In genomic region chr22:25942126-25942988, GRCh38 we compare ENCODE assay signal across 19 cellular contexts.
A peak's percentile ranks its signal among the peaks of the same experiment; 100 is the strongest.
DNase-seq lines count a peak whose midpoint lies in the region; ATAC-seq and TF ChIP-seq lines count a peak whose summit lies in the region.
"Had no signal": no experiment of that assay in that cellular context is flagged by ENCODE, and none has a peak within 500 bp of the region (broad histone marks: within the 10 kb centered on the region; RNA-seq: fewer than 3 reads in every experiment).

No MANE protein-coding gene starts in this region.

- H3K27ac ChIP-seq in neuronal stem cell (replicated peaks; ENCODE audit: low read length) (no peak overlapping the region), PC-3 (ENCODE audit: low read length) (no peak overlapping the region)
- H3K27ac ChIP-seq: foreskin keratinocyte, prostate gland, RWPE1, vagina had no signal

- no peak overlapping the region for H2BK120ac ChIP-seq in neuronal stem cell (ENCODE audit: low read depth, low read length)

- peak overlapping the region; percentile 17 for H2BK5ac ChIP-seq in neuronal stem cell (ENCODE audit: low read length)

- H3K27me3 Mint-ChIP-seq in nephron progenitor cell (ENCODE audit: low read depth, poor library complexity), result peaks cover 16% of the 10 kb centered on the region
- H3K27me3 Mint-ChIP-seq in activated T-helper 2 cell treated with anti-CD3 and anti-CD28 coated beads, Interferon-gamma antibody, Interleukin-2, Interleukin-4, amounts not matched to agents 10 μg/mL and 5 μg/mL and 100 μg/mL, durations not matched to agents 14 hours and 24 hours and 36 hours (ENCODE audit: low read depth), result no peaks in the 10 kb centered on the region

- no TSS peak for BruUV-seq in PC-3 (replicated peaks; lab: Mats Ljungman, UMichigan)

- H3K4me1 ChIP-seq in neuronal stem cell (ENCODE audit: control insufficient read depth in 2 of 2, insufficient read depth in 1 of 2, low read depth in 1 of 2, low read length in 2 of 2), result peaks cover 0 to 3% of the 10 kb centered on the region in 2 donors
- no peaks in the 10 kb centered on the region for H3K4me1 ChIP-seq in PC-3 (ENCODE audit: insufficient read depth, low read length)
- H3K4me1 ChIP-seq: foreskin keratinocyte, prostate gland, vagina had no signal

- no peak for ATAC-seq in PC-3
- ATAC-seq: foreskin keratinocyte; GM12878; naive thymus-derived CD4-positive, alpha-beta T cell; stimulated activated naive CD8-positive, alpha-beta T cell treated with anti-CD3 and anti-CD28 coated beads, Interleukin-15, amount 100 ng/mL, for 72 hours had no signal

- no peak overlapping the region for H4K91ac ChIP-seq in neuronal stem cell (ENCODE audit: low read depth, low read length, poor library complexity)

- no peaks in the 10 kb centered on the region for H3K36me3 ChIP-seq in neuronal stem cell (replicated peaks in 1 of 2; ENCODE audit: control insufficient read depth in 2 of 2, insufficient read depth in 2 of 2, low read length in 2 of 2)
- no peaks in the 10 kb centered on the region for H3K36me3 ChIP-seq in PC-3 (ENCODE audit: low read depth, low read length)
- H3K36me3 ChIP-seq: prostate gland, vagina had no signal

- H3K4me2 ChIP-seq in neuronal stem cell (ENCODE audit: insufficient read depth, low read length, poor library complexity, severe bottlenecking) (no peak overlapping the region), PC-3 (ENCODE audit: low read length) (no peak overlapping the region)

- H2AFZ ChIP-seq in neuronal stem cell (ENCODE audit: low read length) (no peak overlapping the region), PC-3 (ENCODE audit: low read length) (no peak overlapping the region)

- no peaks in the 10 kb centered on the region for H3K79me2 ChIP-seq in PC-3 (ENCODE audit: low read length)

- no peaks in the 10 kb centered on the region for H3K9me2 ChIP-seq in PC-3 (replicated peaks; ENCODE audit: low read length)

- no peak overlapping the region for H3K14ac ChIP-seq in neuronal stem cell (ENCODE audit: low read length)

- no peak overlapping the region for H3K4ac ChIP-seq in neuronal stem cell (ENCODE audit: low read length)

- H4K8ac ChIP-seq in neuronal stem cell (ENCODE audit: low read depth, low read length), result no peak overlapping the region

- no peak overlapping the region for H2BK12ac ChIP-seq in neuronal stem cell (ENCODE audit: low read length)

- no peak overlapping the region for H3K27ac Mint-ChIP-seq in nephron progenitor cell
- no peak overlapping the region for H3K27ac Mint-ChIP-seq in activated T-helper 2 cell treated with anti-CD3 and anti-CD28 coated beads, Interferon-gamma antibody, Interleukin-2, Interleukin-4, amounts not matched to agents 10 μg/mL and 5 μg/mL and 100 μg/mL, durations not matched to agents 14 hours and 24 hours and 36 hours
- H3K27ac Mint-ChIP-seq: naive thymus-derived CD4-positive, alpha-beta T cell; stimulated activated naive CD8-positive, alpha-beta T cell treated with anti-CD3 and anti-CD28 coated beads, Interleukin-15, amount 100 ng/mL, for 72 hours; T-helper 1 cell treated with Interleukin-12 subunit alpha and Interleukin-12 subunit beta and Interleukin-4 antibody, amounts not matched to agents 30 μg/mL and 1 μg/mL, for 36 hours had no signal

- H2AK5ac ChIP-seq in neuronal stem cell (ENCODE audit: low read depth, low read length), result no peak overlapping the region

- no peaks in the 10 kb centered on the region for H3K79me1 ChIP-seq in neuronal stem cell (ENCODE audit: low read depth, low read length)

- H3K27me3 ChIP-seq in neuronal stem cell (ENCODE audit: control insufficient read depth in 3 of 3, insufficient read depth in 3 of 3, low read depth in 1 of 3, low read length in 3 of 3) (no peaks in the 10 kb centered on the region), PC-3 (ENCODE audit: low read length) (0 out of 2 replicates have a peak, but pooled peaks cover 5% of the 10 kb centered on the region)
- H3K27me3 ChIP-seq: foreskin keratinocyte, vagina had no signal

- POLR2A ChIA-PET in PC-3 (lab: Charles Lee; ENCODE audit: unreplicated experiment), result no interaction called here

- no peak overlapping the region for H3K23ac ChIP-seq in neuronal stem cell (ENCODE audit: low read depth, low read length, poor library complexity)

- TF ChIP-seq CTCF in PC-3 (conservative IDR thresholded peaks at IDR 0.05; ENCODE audit: low read depth, low read length), result no peak
- TF ChIP-seq CTCF in nephron progenitor cell (IDR thresholded peaks at IDR 0.05), result no peak

- peaks cover 33% of the 10 kb centered on the region for H3K4me1 Mint-ChIP-seq in nephron progenitor cell
- no peaks in the 10 kb centered on the region for H3K4me1 Mint-ChIP-seq in activated T-helper 2 cell treated with anti-CD3 and anti-CD28 coated beads, Interferon-gamma antibody, Interleukin-2, Interleukin-4, amounts not matched to agents 10 μg/mL and 5 μg/mL and 100 μg/mL, durations not matched to agents 14 hours and 24 hours and 36 hours (ENCODE audit: low read depth)
- H3K4me1 Mint-ChIP-seq: central memory CD8-positive, alpha-beta T cell; stimulated activated naive CD8-positive, alpha-beta T cell treated with anti-CD3 and anti-CD28 coated beads, Interleukin-15, amount 100 ng/mL, for 72 hours had no signal

- DNase-seq in COR-L47 (lab: John Stamatoyannopoulos, UW) (peak; percentile 53), LHCN-M2 (ENCODE audit: low read depth) (peak; percentile 66), cerebellar cortex (ENCODE audit: low spot score) (peak; percentile 94), neuronal stem cell (ENCODE audit: low spot score) (no peak), mesenteric fat pad (ENCODE audit: low spot score) (no peak), PC-3 (no peak), nephron progenitor cell (no peak)
- no peak for DNase-seq in activated T-helper 2 cell treated with anti-CD3 and anti-CD28 coated beads, Interferon-gamma antibody, Interleukin-2, Interleukin-4, amounts not matched to agents 10 μg/mL and 5 μg/mL and 100 μg/mL, durations not matched to agents 14 hours and 24 hours and 36 hours (ENCODE audit: low spot score)
- DNase-seq: activated CD4-positive, CD25-positive, alpha-beta regulatory T cell; activated CD8-positive, alpha-beta memory T cell treated with anti-CD3 and anti-CD28 coated beads for 24 hours; foreskin keratinocyte; naive thymus-derived CD4-positive, alpha-beta T cell; stimulated activated naive CD8-positive, alpha-beta T cell treated with anti-CD3 and anti-CD28 coated beads, Interleukin-15, amount 100 ng/mL, for 72 hours had no signal

- CTCF ChIA-PET in PC-3 (lab: Charles Lee), result no interaction called here

- no peak overlapping the region for H3K18ac ChIP-seq in neuronal stem cell (ENCODE audit: low read length)

- H3K9me3 ChIP-seq in neuronal stem cell (replicated peaks in 1 of 2; ENCODE audit: control insufficient read depth in 2 of 2, insufficient read depth in 1 of 2, low read depth in 1 of 2, low read length in 2 of 2), result no peaks in the 10 kb centered on the region
- no peaks in the 10 kb centered on the region for H3K9me3 ChIP-seq in PC-3 (ENCODE audit: low read length)
- H3K9me3 ChIP-seq: prostate gland, vagina had no signal

- no CpG with 5 or more reads among the region's 10 CpGs for WGBS in neuronal stem cell (ENCODE audit: extremely low coverage in 2 of 2, insufficient read length in 2 of 2, insufficient replicate concordance in 1 of 2), 2 donors

- intact Hi-C loops in PC-3 (cut with micrococcal nuclease), result no loop called here
- intact Hi-C loops in activated T-helper 2 cell treated with anti-CD3 and anti-CD28 coated beads, Interferon-gamma antibody, Interleukin-2, Interleukin-4, amounts not matched to agents 10 μg/mL and 5 μg/mL and 100 μg/mL, durations not matched to agents 14 hours and 24 hours and 36 hours (cut with micrococcal nuclease), result no loop called here

- no peaks in the 10 kb centered on the region for H3F3A ChIP-seq in PC-3 (ENCODE audit: low read length, unreplicated experiment)

- no peak overlapping the region for H2BK15ac ChIP-seq in neuronal stem cell (ENCODE audit: low read length)

- H3K4me3 Mint-ChIP-seq in nephron progenitor cell, result no peak overlapping the region
- no peak overlapping the region for H3K4me3 Mint-ChIP-seq in activated T-helper 2 cell treated with anti-CD3 and anti-CD28 coated beads, Interferon-gamma antibody, Interleukin-2, Interleukin-4, amounts not matched to agents 10 μg/mL and 5 μg/mL and 100 μg/mL, durations not matched to agents 14 hours and 24 hours and 36 hours (ENCODE audit: low read depth)
- H3K4me3 Mint-ChIP-seq: central memory CD8-positive, alpha-beta T cell; naive thymus-derived CD4-positive, alpha-beta T cell; stimulated activated naive CD8-positive, alpha-beta T cell treated with anti-CD3 and anti-CD28 coated beads, Interleukin-15, amount 100 ng/mL, for 72 hours; T-helper 1 cell treated with Interleukin-12 subunit alpha and Interleukin-12 subunit beta and Interleukin-4 antibody, amounts not matched to agents 30 μg/mL and 1 μg/mL, for 36 hours had no signal

- H3K36me3 Mint-ChIP-seq in nephron progenitor cell (ENCODE audit: low read depth), result no peaks in the 10 kb centered on the region
- no peaks in the 10 kb centered on the region for H3K36me3 Mint-ChIP-seq in activated T-helper 2 cell treated with anti-CD3 and anti-CD28 coated beads, Interferon-gamma antibody, Interleukin-2, Interleukin-4, amounts not matched to agents 10 μg/mL and 5 μg/mL and 100 μg/mL, durations not matched to agents 14 hours and 24 hours and 36 hours (ENCODE audit: low read depth)
- H3K36me3 Mint-ChIP-seq: naive thymus-derived CD4-positive, alpha-beta T cell had no signal

- H4K20me1 ChIP-seq in PC-3 (ENCODE audit: low read length), result no peaks in the 10 kb centered on the region

- H3K4me3 ChIP-seq in neuronal stem cell (ENCODE audit: low read length in 2 of 2) (no peak overlapping the region), PC-3 (ENCODE audit: low read length) (no peak overlapping the region)
- H3K4me3 ChIP-seq: GM12878, prostate gland, vagina had no signal

- H3K9ac ChIP-seq in neuronal stem cell (ENCODE audit: low read depth, low read length, poor library complexity) (no peak overlapping the region), PC-3 (ENCODE audit: low read length) (no peak overlapping the region)

- H3K9me3 Mint-ChIP-seq in nephron progenitor cell, result peaks cover 11% of the 10 kb centered on the region
- no peaks in the 10 kb centered on the region for H3K9me3 Mint-ChIP-seq in activated T-helper 2 cell treated with anti-CD3 and anti-CD28 coated beads, Interferon-gamma antibody, Interleukin-2, Interleukin-4, amounts not matched to agents 10 μg/mL and 5 μg/mL and 100 μg/mL, durations not matched to agents 14 hours and 24 hours and 36 hours
- H3K9me3 Mint-ChIP-seq: T-helper 1 cell treated with Interleukin-12 subunit alpha and Interleukin-12 subunit beta and Interleukin-4 antibody, amounts not matched to agents 30 μg/mL and 1 μg/mL, for 36 hours had no signal

Comparison
In these comparisons a context has a peak if more than half of its experiments do, and no peak if none do; other contexts are left out.
1. DNase-seq: peak in COR-L47 (single experiment), LHCN-M2 (single experiment) and cerebellar cortex (single experiment); none in neuronal stem cell (single experiment), mesenteric fat pad (single experiment), PC-3 (single experiment), nephron progenitor cell (single experiment) and activated T-helper 2 cell treated with anti-CD3 and anti-CD28 coated beads, Interferon-gamma antibody, Interleukin-2, Interleukin-4, amounts not matched to agents 10 μg/mL and 5 μg/mL and 100 μg/mL, durations not matched to agents 14 hours and 24 hours and 36 hours (single experiment).